In the genomic region with DNA sequence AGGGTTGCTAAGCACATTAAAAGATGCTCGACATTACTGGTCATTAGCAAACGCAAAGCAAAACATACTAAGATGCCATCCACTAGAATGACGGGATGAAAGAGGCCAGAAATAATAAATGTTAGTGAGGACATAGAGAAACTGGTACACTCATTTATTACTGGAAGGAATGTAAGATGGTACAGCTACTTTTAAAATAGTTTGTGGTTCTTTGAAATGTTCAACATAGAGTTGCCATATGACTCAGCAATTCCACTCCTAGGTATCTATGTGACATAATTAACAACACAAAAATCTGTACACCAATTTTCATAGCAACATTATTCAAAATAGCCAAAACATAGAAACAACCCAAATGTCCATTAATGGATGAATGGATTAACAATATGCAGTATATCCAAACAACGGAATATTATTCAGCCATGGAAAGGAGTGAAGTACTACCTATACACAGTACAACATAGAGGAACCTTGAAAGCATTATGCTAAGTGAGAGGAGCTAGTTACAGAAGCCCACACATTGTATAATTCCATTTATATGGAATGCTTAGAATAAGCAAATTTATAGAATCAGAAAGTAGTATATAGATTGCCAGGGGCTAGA, we compare ENCODE assay signal across 10 cellular contexts.
DNase-seq lines count a peak whose midpoint lies in the region; ATAC-seq lines count a peak whose summit lies in the region.
"Had no signal": no experiment of that assay in that cellular context is flagged by ENCODE, and none has a peak within 500 bp of the region (broad histone marks: within the 10 kb centered on the region; RNA-seq: fewer than 3 reads in every experiment).

No MANE protein-coding gene starts in this region.

- DNase-seq in NCI-H226 (peak; percentile 42), kidney tubule cell (ENCODE audit: low spot score) (peak; percentile 67), NCI-H2227 (lab: John Stamatoyannopoulos, UW; ENCODE audit: unreplicated experiment) (no peak), NCI-H146 (lab: John Stamatoyannopoulos, UW) (no peak)
- DNase-seq in stimulated activated CD4-positive, alpha-beta T cell treated with anti-CD3 and anti-CD28 coated beads, Interleukin-1b, Interleukin-23, amount 100 ng/mL, for 48 hours, result no peak
- DNase-seq: anterior cingulate cortex, glutamatergic neuron, NCI-H2081 had no signal

- ATAC-seq in GM18858 (IDR thresholded peaks at IDR 0.05; ENCODE audit: unreplicated experiment) (peak; percentile 47), GM21576 (IDR thresholded peaks at IDR 0.05; ENCODE audit: unreplicated experiment) (peak; percentile 33)

Comparison
In these comparisons a context has a peak if more than half of its experiments do, and no peak if none do; other contexts are left out.
1. DNase-seq: peak in NCI-H226 (single experiment) and kidney tubule cell (single experiment); none in NCI-H2227 (single experiment), NCI-H146 (single experiment) and stimulated activated CD4-positive, alpha-beta T cell treated with anti-CD3 and anti-CD28 coated beads, Interleukin-1b, Interleukin-23, amount 100 ng/mL, for 48 hours (single experiment).